16 cellular contexts compared by ENCODE assay signal in genomic region chrX:38699603-38700110, GRCh38.
"Had no signal": no experiment of that assay in that cellular context is flagged by ENCODE, and none has a peak within 500 bp of the region (broad histone marks: within the 10 kb centered on the region; RNA-seq: fewer than 3 reads in every experiment).

No MANE protein-coding gene starts in this region.

- H3K27me3 ChIP-seq: sigmoid colon, upper lobe of right lung had no signal

- H3K4me3 ChIP-seq: dorsolateral prefrontal cortex, sigmoid colon, thoracic aorta, upper lobe of right lung had no signal

- ATAC-seq: activated CD4-positive, alpha-beta T cell treated with anti-CD3 and anti-CD28 coated beads for 36 hours; activated T-cell treated with anti-CD3 and anti-CD28 coated beads, Interleukin-2, amount 50 U/mL, for 4 hours; upper lobe of right lung had no signal

- H3K27ac ChIP-seq: sigmoid colon, thoracic aorta, upper lobe of right lung had no signal

- H3K9me3 ChIP-seq: sigmoid colon, thoracic aorta, upper lobe of right lung had no signal

- H3K36me3 ChIP-seq: sigmoid colon, thoracic aorta, upper lobe of right lung had no signal

- H3K4me1 ChIP-seq: sigmoid colon, upper lobe of right lung had no signal

- DNase-seq: activated CD4-positive, alpha-beta memory T cell treated with anti-CD3 and anti-CD28 coated beads, Interleukin-2, amount 10 ng/mL, durations not matched to agents 7 days and 5 days; activated CD4-positive, alpha-beta T cell treated with anti-CD3 and anti-CD28 coated beads for 36 hours; activated effector memory CD4-positive, alpha-beta T cell treated with Interleukin-2 at 50 U/mL for 16 hours; activated naive CD4-positive, alpha-beta T cell treated with anti-CD3 and anti-CD28 coated beads, Interleukin-2, amount 50 U/mL, for 16 hours; activated T-cell treated with anti-CD3 and anti-CD28 coated beads, Interleukin-2, amount 50 U/mL, for 4 hours; endodermal cell; erythroblast; hippocampal formation; nephron progenitor cell; occipital lobe; sigmoid colon; stimulated activated CD4-positive, alpha-beta T cell treated with anti-CD3 and anti-CD28 coated beads, Interleukin-12 subunit alpha, Interleukin-12 subunit beta, amount 100 ng/mL, for 4 hours; stimulated activated CD4-positive, alpha-beta T cell treated with anti-CD3 and anti-CD28 coated beads, Interleukin-2, amount 100 ng/mL, for 24 hours; upper lobe of right lung had no signal
